ENCODE assay signal across 22 cellular contexts in the genomic region with DNA sequence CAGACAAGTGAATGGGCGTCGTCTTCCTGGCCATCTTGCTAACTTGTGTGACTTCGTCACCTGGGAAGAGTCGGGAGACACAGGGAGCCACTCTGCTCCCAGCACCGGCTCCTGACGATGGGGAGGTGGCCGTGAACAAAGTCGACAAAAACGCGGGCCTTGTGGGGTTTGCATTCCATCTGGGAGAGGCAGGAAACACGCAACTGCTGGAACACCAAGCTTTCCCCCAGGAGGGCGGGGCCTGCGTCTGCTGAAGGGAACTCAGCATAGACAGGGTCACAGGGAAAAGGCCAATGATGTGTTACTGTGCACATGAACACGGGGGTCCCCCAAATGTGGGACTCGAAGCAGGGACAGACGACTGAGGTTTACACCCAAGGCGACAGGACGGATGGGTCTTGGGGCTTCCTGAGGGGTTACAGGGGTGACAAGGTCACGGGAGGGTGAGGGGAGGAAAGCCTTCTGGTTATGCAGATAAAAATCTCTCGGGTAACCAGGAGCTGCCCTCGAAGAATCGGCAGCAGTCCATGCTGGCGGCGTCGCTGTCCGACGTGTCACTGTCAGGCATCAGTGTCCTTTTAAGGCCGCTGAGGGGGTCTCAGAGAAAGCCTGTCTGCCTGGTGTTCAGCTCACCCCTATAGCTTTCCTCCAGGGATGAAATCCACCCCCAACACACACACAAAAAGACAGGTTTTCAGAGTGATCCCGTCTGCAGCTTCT. TPM values are rescaled to one million over a fixed set of nuclear protein-coding genes. Genes with fewer than 3 reads are reported as not detected.
A peak's percentile ranks its signal among the peaks of the same experiment; 100 is the strongest.
DNase-seq lines count a peak whose midpoint lies in the region; ATAC-seq and TF ChIP-seq lines count a peak whose summit lies in the region.
"Had no signal": no experiment of that assay in that cellular context is flagged by ENCODE, and none has a peak within 500 bp of the region (broad histone marks: within the 10 kb centered on the region; RNA-seq: fewer than 3 reads in every experiment).

No MANE protein-coding gene starts in this region.

- H3K27ac Mint-ChIP-seq in natural killer cell treated with Interleukin-12 subunit alpha and Interleukin-12 subunit beta and Interleukin-15 and Interleukin-18, amount 100 ng/mL, for 72 hours: no peak overlapping the region
- no peak overlapping the region for H3K27ac Mint-ChIP-seq in natural killer cell
- H3K27ac Mint-ChIP-seq: CD4-positive, alpha-beta T cell had no signal

- ATAC-seq in natural killer cell treated with Interleukin-12 subunit alpha and Interleukin-12 subunit beta and Interleukin-15 and Interleukin-18, amount 100 ng/mL, for 72 hours: no peak
- no peak for ATAC-seq in natural killer cell

- intact Hi-C loops in natural killer cell (cut with micrococcal nuclease) (no loop called here), posterior vena cava (cut with DNase I) (no loop called here)

- peak; percentile 52 for DNase-seq in natural killer cell treated with Interleukin-12 subunit alpha and Interleukin-12 subunit beta and Interleukin-15 and Interleukin-18, amount 100 ng/mL, for 72 hours (ENCODE audit: low spot score)
- DNase-seq in natural killer cell (no peak), islet precursor cell (peak; percentile 46), posterior vena cava (ENCODE audit: low spot score) (peak; percentile 69), GM19238 (ENCODE audit: insufficient read length, low spot score) (no peak), NCI-H446 (lab: John Stamatoyannopoulos, UW) (no peak), NCI-H187 (lab: John Stamatoyannopoulos, UW) (no peak)
- DNase-seq: CD4-positive, alpha-beta T cell; GM23248; HCEC 1CT; KBM-7; MV-4-11; NCI-H1105 treated with DMSO at 0.1 percent for 48 hours; NCI-H2081; NCI-H2171 treated with DMSO at 0.1 percent for 48 hours; NCI-H524 treated with DMSO at 0.1 percent for 48 hours; NCI-H774; SIG-M5 had no signal

- TF ChIP-seq CTCF in natural killer cell (IDR thresholded peaks at IDR 0.05): no peak

- H3K4me1 Mint-ChIP-seq in natural killer cell treated with Interleukin-12 subunit alpha and Interleukin-12 subunit beta and Interleukin-15 and Interleukin-18, amount 100 ng/mL, for 72 hours (ENCODE audit: low read depth in 2 of 2): no peaks in the 10 kb centered on the region
- H3K4me1 Mint-ChIP-seq in natural killer cell: no peaks in the 10 kb centered on the region

- peaks cover 0 to 6% of the 10 kb centered on the region in 2 donors for H3K27me3 Mint-ChIP-seq in natural killer cell treated with Interleukin-12 subunit alpha and Interleukin-12 subunit beta and Interleukin-15 and Interleukin-18, amount 100 ng/mL, for 72 hours
- peaks cover 0 to 4% of the 10 kb centered on the region in 2 donors for H3K27me3 Mint-ChIP-seq in natural killer cell (ENCODE audit: low read depth in 2 of 2)

- H3K4me3 Mint-ChIP-seq in natural killer cell treated with Interleukin-12 subunit alpha and Interleukin-12 subunit beta and Interleukin-15 and Interleukin-18, amount 100 ng/mL, for 72 hours: no peak overlapping the region
- H3K4me3 Mint-ChIP-seq in natural killer cell: no peak overlapping the region
- H3K4me3 Mint-ChIP-seq: CD4-positive, alpha-beta T cell had no signal

- H3K36me3 Mint-ChIP-seq in natural killer cell treated with Interleukin-12 subunit alpha and Interleukin-12 subunit beta and Interleukin-15 and Interleukin-18, amount 100 ng/mL, for 72 hours: no peaks in the 10 kb centered on the region
- H3K36me3 Mint-ChIP-seq in natural killer cell: no peaks in the 10 kb centered on the region

- no peaks in the 10 kb centered on the region for H3K9me3 Mint-ChIP-seq in natural killer cell treated with Interleukin-12 subunit alpha and Interleukin-12 subunit beta and Interleukin-15 and Interleukin-18, amount 100 ng/mL, for 72 hours
- H3K9me3 Mint-ChIP-seq in natural killer cell: no peaks in the 10 kb centered on the region
- H3K9me3 Mint-ChIP-seq: CD4-positive, alpha-beta T cell had no signal

RNA-seq across cellular contexts. Expression of a gene that starts 28.2 kb away (rescaled TPM):
- total RNA-seq in natural killer cell treated with Interleukin-12 subunit alpha and Interleukin-12 subunit beta and Interleukin-15 and Interleukin-18, amount 100 ng/mL, for 72 hours: not detected
- not detected for total RNA-seq in natural killer cell
- total RNA-seq in posterior vena cava: not detected
- total RNA-seq: A172; CD4-positive, alpha-beta T cell; G401; GM23248; LHCN-M2; MCF 10A had no signal

RNA-seq across cellular contexts. Expression of a gene that starts 51.1 kb away (rescaled TPM):
- not detected for total RNA-seq in natural killer cell treated with Interleukin-12 subunit alpha and Interleukin-12 subunit beta and Interleukin-15 and Interleukin-18, amount 100 ng/mL, for 72 hours
- total RNA-seq in natural killer cell: not detected
- 1 to 10 TPM; 6.0 to 6.4 TPM for total RNA-seq in posterior vena cava

RNA-seq across cellular contexts. Expression of a gene that starts 52.4 kb away (rescaled TPM):
- total RNA-seq in natural killer cell treated with Interleukin-12 subunit alpha and Interleukin-12 subunit beta and Interleukin-15 and Interleukin-18, amount 100 ng/mL, for 72 hours: not detected
- total RNA-seq in natural killer cell (not detected), posterior vena cava (1 to 10 TPM; 2.0 to 2.7 TPM)
- total RNA-seq: CD4-positive, alpha-beta T cell; G401 had no signal

Comparison
In these comparisons a context has a peak if more than half of its experiments do, and no peak if none do; other contexts are left out.
1. DNase-seq: peak in natural killer cell treated with Interleukin-12 subunit alpha and Interleukin-12 subunit beta and Interleukin-15 and Interleukin-18, amount 100 ng/mL, for 72 hours (single experiment), islet precursor cell (single experiment) and posterior vena cava (single experiment); none in natural killer cell (single experiment), GM19238 (single experiment), NCI-H446 (0 of 2) and NCI-H187 (0 of 2).
2. RNA of a gene that starts 51.1 kb away (total RNA-seq): 6.0 to 6.4 TPM in posterior vena cava; not detected in natural killer cell treated with Interleukin-12 subunit alpha and Interleukin-12 subunit beta and Interleukin-15 and Interleukin-18, amount 100 ng/mL, for 72 hours and not detected in natural killer cell; every median in the first group is over 4 times any median in the second.